Comparison of ENCODE assay signal across 8 cellular contexts in the genomic region with DNA sequence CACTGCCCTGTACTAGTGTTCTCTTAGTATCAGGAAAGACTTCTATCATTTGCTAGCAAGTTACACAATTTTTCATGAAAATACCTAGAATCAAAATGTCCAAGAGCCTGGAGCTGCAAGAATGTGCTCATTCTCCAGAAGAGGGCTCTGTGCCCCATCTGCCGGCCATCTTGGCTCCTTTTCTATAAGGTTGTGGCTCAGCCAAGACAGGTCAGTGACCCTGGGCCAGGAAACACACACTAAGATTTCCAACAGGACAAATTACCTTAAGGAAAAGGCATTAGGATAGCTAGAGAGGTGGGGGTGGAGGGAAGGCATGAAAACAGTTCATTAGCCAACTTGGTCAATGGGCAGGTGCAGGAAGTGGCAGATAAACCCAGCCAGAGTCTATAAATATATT. TPM values are rescaled to one million over a fixed set of nuclear protein-coding genes. Genes with fewer than 3 reads are reported as not detected.
DNase-seq lines count a peak whose midpoint lies in the region; ATAC-seq, FAIRE-seq and TF ChIP-seq lines count a peak whose summit lies in the region.
"Had no signal": no experiment of that assay in that cellular context is flagged by ENCODE, and none has a peak within 500 bp of the region (broad histone marks: within the 10 kb centered on the region; RNA-seq: fewer than 3 reads in every experiment).

No MANE protein-coding gene starts in this region.

- peak; percentile 80 for FAIRE-seq in GM18507 (lab: Jason Lieb, UNC)

- peaks cover 26% of the 10 kb centered on the region for H3K4me1 Mint-ChIP-seq in brain
- H3K4me1 Mint-ChIP-seq in T-helper 17 cell: no peaks in the 10 kb centered on the region
- H3K4me1 Mint-ChIP-seq: naive thymus-derived CD4-positive, alpha-beta T cell had no signal

- H3K36me3 ChIP-seq in mesenchymal stem cell (ENCODE audit: control insufficient read depth in 1 of 2, insufficient read depth in 2 of 2, low read depth in 1 of 2, low read length in 2 of 2): no peaks in the 10 kb centered on the region

- H3K4me3 ChIP-seq in LNCaP clone FGC (ENCODE audit: low read depth, low read length): no peak overlapping the region
- H3K4me3 ChIP-seq in mesenchymal stem cell (ENCODE audit: insufficient read depth in 1 of 2, low read depth in 1 of 2, low read length in 2 of 2): no peak overlapping the region

- no peak overlapping the region for H2BK15ac ChIP-seq in mesenchymal stem cell (ENCODE audit: low read depth, poor library complexity, severe bottlenecking)

- no peaks in the 10 kb centered on the region for H3K36me3 Mint-ChIP-seq in brain
- H3K36me3 Mint-ChIP-seq in T-helper 17 cell (ENCODE audit: low read depth): no peaks in the 10 kb centered on the region
- H3K36me3 Mint-ChIP-seq: naive thymus-derived CD4-positive, alpha-beta T cell had no signal

- peaks cover 0 to under 1% of the 10 kb centered on the region in 2 experiments for H3K27me3 ChIP-seq in mesenchymal stem cell (ENCODE audit: control insufficient read depth in 1 of 2, insufficient read depth in 1 of 2, low read length in 2 of 2)

- H3K23ac ChIP-seq in mesenchymal stem cell (ENCODE audit: low read length in 2 of 2): no peak overlapping the region

- no peak overlapping the region for H2BK5ac ChIP-seq in mesenchymal stem cell (ENCODE audit: low read depth, low read length, poor library complexity, severe bottlenecking)

- no peak overlapping the region for H4K91ac ChIP-seq in mesenchymal stem cell (ENCODE audit: low read length)

- H3K27ac Mint-ChIP-seq in brain: peak overlapping the region in 1 of 5 experiments; percentile 27
- H3K27ac Mint-ChIP-seq in T-helper 17 cell: no peak overlapping the region
- H3K27ac Mint-ChIP-seq: naive thymus-derived CD4-positive, alpha-beta T cell had no signal

- peak; percentile 7 for DNase-seq in GM18507 (ENCODE audit: extremely low spot score, insufficient read length, low read depth)
- DNase-seq in LNCaP clone FGC (ENCODE audit: low read depth): peak; percentile 48
- peak; percentile 30 for DNase-seq in mesenchymal stem cell
- no peak for DNase-seq in stimulated activated naive CD4-positive, alpha-beta T cell (lab: John Stamatoyannopoulos, UW)
- no peak for DNase-seq in T-helper 17 cell

- H3K9ac ChIP-seq in mesenchymal stem cell (ENCODE audit: low read length): no peak overlapping the region

- H3K9me3 ChIP-seq in mesenchymal stem cell (ENCODE audit: control insufficient read depth, low read length) (no peaks in the 10 kb centered on the region), T-helper 17 cell (ENCODE audit: control insufficient read depth, low read length, poor library complexity, severe bottlenecking) (no peaks in the 10 kb centered on the region)

- H2BK120ac ChIP-seq in mesenchymal stem cell (ENCODE audit: low read depth, low read length): no peak overlapping the region

- no peaks in the 10 kb centered on the region for H3K79me1 ChIP-seq in mesenchymal stem cell (replicated peaks; ENCODE audit: low read length, poor library complexity, severe bottlenecking)

- peak; percentile 77 for TF ChIP-seq CTCF in LNCaP clone FGC (IDR thresholded peaks at IDR 0.05; ENCODE audit: control insufficient read depth, extremely low read depth, insufficient read depth)
- peak; percentile 19 to 28 for TF ChIP-seq CTCF in brain (conservative IDR thresholded peaks at IDR 0.05)

- H2AFZ ChIP-seq in mesenchymal stem cell (ENCODE audit: low read depth, low read length): no peak overlapping the region

- no peak overlapping the region for H3K18ac ChIP-seq in mesenchymal stem cell (ENCODE audit: low read depth in 1 of 2, low read length in 2 of 2)

- peaks cover 2% of the 10 kb centered on the region for H3K4me1 ChIP-seq in mesenchymal stem cell (ENCODE audit: control insufficient read depth, insufficient read depth, low read depth, low read length)

- H3K4me2 ChIP-seq in mesenchymal stem cell (ENCODE audit: low read length, poor library complexity, severe bottlenecking): no peak overlapping the region

- H2BK12ac ChIP-seq in mesenchymal stem cell (ENCODE audit: low read length in 2 of 2): peak overlapping the region in 1 of 2 experiments; percentile 71

- ATAC-seq in GM19463 (IDR thresholded peaks at IDR 0.05; ENCODE audit: unreplicated experiment): no peak
- no peak for ATAC-seq in T-helper 17 cell
- ATAC-seq: naive thymus-derived CD4-positive, alpha-beta T cell had no signal

- H3K4me3 Mint-ChIP-seq in brain: no peak overlapping the region
- H3K4me3 Mint-ChIP-seq in T-helper 17 cell: no peak overlapping the region
- H3K4me3 Mint-ChIP-seq: naive thymus-derived CD4-positive, alpha-beta T cell had no signal

- H3K27me3 Mint-ChIP-seq in brain (peaks cover 8% of the 10 kb centered on the region), T-helper 17 cell (peaks cover 20% of the 10 kb centered on the region)

- 17% methylated on average over 1 of the region's 1 CpG for WGBS in mesenchymal stem cell

- H3K27ac ChIP-seq in mesenchymal stem cell (ENCODE audit: low read length, poor library complexity, severe bottlenecking): no peak overlapping the region

- H3K14ac ChIP-seq in mesenchymal stem cell (ENCODE audit: low read length in 2 of 2): no peak overlapping the region

- no peak overlapping the region for H4K8ac ChIP-seq in mesenchymal stem cell (ENCODE audit: low read length)

- no peaks in the 10 kb centered on the region for H3K9me3 Mint-ChIP-seq in brain
- H3K9me3 Mint-ChIP-seq: naive thymus-derived CD4-positive, alpha-beta T cell had no signal

- no peak overlapping the region for H2AK5ac ChIP-seq in mesenchymal stem cell (ENCODE audit: low read length, severe bottlenecking)

- H3K4ac ChIP-seq in mesenchymal stem cell (ENCODE audit: low read depth in 1 of 2, low read length in 2 of 2): no peak overlapping the region

RNA-seq across cellular contexts. Expression of a gene that starts 20.7 kb away (rescaled TPM):
- 9.1 TPM for polyA plus RNA-seq in brain (ENCODE audit: insufficient read depth, low read depth, low replicate concordance)
- 6.6 TPM for polyA plus RNA-seq in mesenchymal stem cell (2013, experiment 1 of 2)
- 6.6 TPM for polyA plus RNA-seq in mesenchymal stem cell (2013, experiment 2 of 2)
- not detected for total RNA-seq in T-helper 17 cell
- total RNA-seq: naive thymus-derived CD4-positive, alpha-beta T cell had no signal

Comparison
In these comparisons a context has a peak if more than half of its experiments do, and no peak if none do; other contexts are left out.
1. DNase-seq: peak in GM18507 (single experiment), LNCaP clone FGC (single experiment) and mesenchymal stem cell (single experiment); none in stimulated activated naive CD4-positive, alpha-beta T cell (0 of 6) and T-helper 17 cell (0 of 3).